In the genomic region with DNA sequence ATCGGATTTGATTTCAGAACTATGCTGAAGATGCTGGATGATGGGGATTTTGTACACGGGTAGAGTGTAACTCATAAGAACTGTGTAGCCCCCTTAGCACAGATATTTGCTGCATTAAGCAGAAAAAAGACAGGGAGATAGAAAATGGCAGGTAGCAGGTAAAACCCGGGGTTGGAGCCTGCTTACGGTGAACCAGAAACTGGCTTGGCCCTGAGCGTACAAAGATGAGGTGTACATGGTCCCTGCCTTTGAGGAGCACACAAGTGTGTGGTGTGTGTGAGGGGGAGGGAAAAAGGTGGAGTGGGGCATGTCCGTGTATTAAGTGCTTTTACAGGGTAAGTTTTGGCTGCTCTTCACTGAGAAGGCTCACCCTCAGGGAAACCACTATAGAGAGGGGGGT, we compare ENCODE assay signal across 15 cellular contexts. TPM values are rescaled to one million over a fixed set of nuclear protein-coding genes. Genes with fewer than 3 reads are reported as not detected.
A peak's percentile ranks its signal among the peaks of the same experiment; 100 is the strongest.
DNase-seq lines count a peak whose midpoint lies in the region; ATAC-seq and TF ChIP-seq lines count a peak whose summit lies in the region.
"Had no signal": no experiment of that assay in that cellular context is flagged by ENCODE, and none has a peak within 500 bp of the region (broad histone marks: within the 10 kb centered on the region; RNA-seq: fewer than 3 reads in every experiment).

No MANE protein-coding gene starts in this region.

- peaks cover 59% of the 10 kb centered on the region for H3K4me1 Mint-ChIP-seq in activated naive CD8-positive, alpha-beta T cell treated with anti-CD3 and anti-CD28 coated beads, Interleukin-2, amount 10 ng/mL, durations not matched to agents 7 days and 5 days

- intact Hi-C loops in heart right ventricle (cut with DNase I): loop anchor here in 9 of 10 donors (5.0 to 10.0 kb wide), 11 partner anchors 103 to 990 kb away; a partner anchor contains a TSS
- intact Hi-C loops in left ventricle myocardium superior (cut with micrococcal nuclease): no loop called here
- intact Hi-C loops in transverse colon (cut with DNase I; ENCODE audit: low total_unique reads): loop anchor here (5.0 to 10.0 kb wide), 3 partner anchors 65 to 797 kb away; no protein-coding TSS in a partner anchor

- no peak overlapping the region for H3K23ac ChIP-seq in mesenchymal stem cell (ENCODE audit: low read length in 2 of 2)

- H3K4me2 ChIP-seq in mesenchymal stem cell (ENCODE audit: low read length, poor library complexity, severe bottlenecking): no peak overlapping the region

- in situ Hi-C loops in transverse colon (cut with MboI; ENCODE audit: low pct_ligation_motif_present in 1 of 4, low pct_unique_long_range_greater_than_20kb in 1 of 4, low sequenced_read_pairs in 3 of 4): loop anchor here in 2 of 4 donors (10.0 to 25.0 kb wide), 2 partner anchors 413 to 420 kb away; a partner anchor contains a TSS

- no peak overlapping the region for H2AK5ac ChIP-seq in mesenchymal stem cell (ENCODE audit: low read length, severe bottlenecking)

- H3K27ac Mint-ChIP-seq in activated naive CD8-positive, alpha-beta T cell treated with anti-CD3 and anti-CD28 coated beads, Interleukin-2, amount 10 ng/mL, durations not matched to agents 7 days and 5 days: peak overlapping the region; percentile 34

- no peak overlapping the region for H3K9ac ChIP-seq in mesenchymal stem cell (ENCODE audit: low read length)

- TF ChIP-seq POLR2A in transverse colon (IDR thresholded peaks at IDR 0.05): no peak

- no peak overlapping the region for H2BK12ac ChIP-seq in mesenchymal stem cell (ENCODE audit: low read length in 2 of 2)

- peak overlapping the region in 1 of 2 experiments; percentile 93 for H3K14ac ChIP-seq in mesenchymal stem cell (ENCODE audit: low read length in 2 of 2)

- H2BK5ac ChIP-seq in mesenchymal stem cell (ENCODE audit: low read depth, low read length, poor library complexity, severe bottlenecking): no peak overlapping the region

- ATAC-seq in heart right ventricle (no peak), left ventricle myocardium superior (no peak), GM21717 (IDR thresholded peaks at IDR 0.05; ENCODE audit: unreplicated experiment) (no peak), esophagus mucosa (no peak)
- ATAC-seq in activated naive CD8-positive, alpha-beta T cell treated with anti-CD3 and anti-CD28 coated beads, Interleukin-2, amount 10 ng/mL, durations not matched to agents 7 days and 5 days (ENCODE audit: low read depth): no peak

- H4K8ac ChIP-seq in mesenchymal stem cell (ENCODE audit: low read length): peak overlapping the region; percentile 14

- H2AFZ ChIP-seq in mesenchymal stem cell (ENCODE audit: low read depth, low read length): no peak overlapping the region

- H3K9me3 Mint-ChIP-seq in activated naive CD8-positive, alpha-beta T cell treated with anti-CD3 and anti-CD28 coated beads, Interleukin-2, amount 10 ng/mL, durations not matched to agents 7 days and 5 days: no peaks in the 10 kb centered on the region

- POLR2A ChIA-PET in activated naive CD8-positive, alpha-beta T cell treated with anti-CD3 and anti-CD28 coated beads, Interleukin-2, amount 10 ng/mL, durations not matched to agents 7 days and 5 days (lab: Charles Lee): interaction anchor here (0.8 to 1.6 kb wide), 2 partner anchors 283 to 415 kb away, joined by 3 to 5 read pairs; no protein-coding TSS in a partner anchor

- peaks cover 42% of the 10 kb centered on the region for H3K36me3 Mint-ChIP-seq in activated naive CD8-positive, alpha-beta T cell treated with anti-CD3 and anti-CD28 coated beads, Interleukin-2, amount 10 ng/mL, durations not matched to agents 7 days and 5 days

- peak overlapping the region; percentile 25 for H4K91ac ChIP-seq in mesenchymal stem cell (ENCODE audit: low read length)

- no peaks in the 10 kb centered on the region for H3K27me3 Mint-ChIP-seq in activated naive CD8-positive, alpha-beta T cell treated with anti-CD3 and anti-CD28 coated beads, Interleukin-2, amount 10 ng/mL, durations not matched to agents 7 days and 5 days

- H3K27ac ChIP-seq in heart right ventricle (peak overlapping the region in 9 of 10 donors; percentile 22 to 99 (median 92)), mesenchymal stem cell (ENCODE audit: low read length, poor library complexity, severe bottlenecking) (no peak overlapping the region), transverse colon (peak overlapping the region; percentile 96 to 98 (median 97))
- H3K27ac ChIP-seq: epithelial cell of prostate had no signal

- H3K36me3 ChIP-seq in heart right ventricle (peaks cover 0 to under 1% (median 0%) of the 10 kb centered on the region in 9 donors), mesenchymal stem cell (ENCODE audit: control insufficient read depth in 1 of 2, insufficient read depth in 2 of 2, low read depth in 1 of 2, low read length in 2 of 2) (peaks cover 2 to 9% of the 10 kb centered on the region in 2 experiments), transverse colon (no peaks in the 10 kb centered on the region)

- H3K4me3 ChIP-seq in heart right ventricle (no peak overlapping the region), mesenchymal stem cell (ENCODE audit: insufficient read depth in 1 of 2, low read depth in 1 of 2, low read length in 2 of 2) (no peak overlapping the region), transverse colon (no peak overlapping the region)
- H3K4me3 ChIP-seq: lung had no signal

- peaks cover 5% of the 10 kb centered on the region for H3K79me1 ChIP-seq in mesenchymal stem cell (replicated peaks; ENCODE audit: low read length, poor library complexity, severe bottlenecking)

- no peak for DNase-seq in heart right ventricle
- no peak for DNase-seq in left ventricle myocardium superior
- DNase-seq in activated naive CD8-positive, alpha-beta T cell treated with anti-CD3 and anti-CD28 coated beads, Interleukin-2, amount 10 ng/mL, durations not matched to agents 7 days and 5 days: no peak
- DNase-seq in mesenchymal stem cell: no peak
- no peak for DNase-seq in transverse colon
- no peak for DNase-seq in occipital lobe (lab: John Stamatoyannopoulos, UW)
- DNase-seq: activated CD4-positive, CD25-positive, alpha-beta regulatory T cell; activated effector memory CD4-positive, alpha-beta T cell treated with anti-CD3 and anti-CD28 coated beads, Interleukin-2, amount 50 U/mL, for 16 hours; caudate nucleus; hypothalamus; NCI-H1092 had no signal

- H3K27me3 ChIP-seq in heart right ventricle (no peaks in the 10 kb centered on the region), mesenchymal stem cell (ENCODE audit: control insufficient read depth in 1 of 2, insufficient read depth in 1 of 2, low read length in 2 of 2) (no peaks in the 10 kb centered on the region), transverse colon (no peaks in the 10 kb centered on the region)

- no peak overlapping the region for H3K18ac ChIP-seq in mesenchymal stem cell (ENCODE audit: low read depth in 1 of 2, low read length in 2 of 2)

- no peak for TF ChIP-seq EP300 in transverse colon (IDR thresholded peaks at IDR 0.05; ENCODE audit: low read depth)

- 80 to 81% methylated on average over 6 of the region's 6 CpGs for WGBS in heart right ventricle, 2 donors
- 95% methylated on average over 6 of the region's 6 CpGs for WGBS in mesenchymal stem cell
- WGBS in transverse colon (ENCODE audit: low coverage in 1 of 2), 2 donors: 75 to 79% methylated on average over 6 of the region's 6 CpGs

- H3K4me1 ChIP-seq in heart right ventricle (peaks cover 0 to 85% (median 73%) of the 10 kb centered on the region in 9 donors), mesenchymal stem cell (ENCODE audit: control insufficient read depth, insufficient read depth, low read depth, low read length) (peaks cover 6% of the 10 kb centered on the region), transverse colon (peaks cover 55 to 85% (median 81%) of the 10 kb centered on the region in 4 donors)

- peak overlapping the region; percentile 2 for H3K4me3 Mint-ChIP-seq in activated naive CD8-positive, alpha-beta T cell treated with anti-CD3 and anti-CD28 coated beads, Interleukin-2, amount 10 ng/mL, durations not matched to agents 7 days and 5 days

- no peak overlapping the region for H3K4ac ChIP-seq in mesenchymal stem cell (ENCODE audit: low read depth in 1 of 2, low read length in 2 of 2)

- TF ChIP-seq CTCF in heart right ventricle (IDR thresholded peaks at IDR 0.05) (no peak), transverse colon (IDR thresholded peaks at IDR 0.05) (no peak)

- no peaks in the 10 kb centered on the region for H3K9me3 ChIP-seq in heart right ventricle
- H3K9me3 ChIP-seq in mesenchymal stem cell (ENCODE audit: control insufficient read depth, low read length): no peaks in the 10 kb centered on the region
- no peaks in the 10 kb centered on the region for H3K9me3 ChIP-seq in transverse colon

- H2BK15ac ChIP-seq in mesenchymal stem cell (ENCODE audit: low read depth, poor library complexity, severe bottlenecking): no peak overlapping the region

- H2BK120ac ChIP-seq in mesenchymal stem cell (ENCODE audit: low read depth, low read length): no peak overlapping the region

RNA-seq across cellular contexts. Expression of a gene that starts 3.5 kb away (rescaled TPM):
- total RNA-seq in heart right ventricle (100 to 1,000 TPM; 116 to 188 (median 148) TPM), left ventricle myocardium superior (109 TPM), transverse colon (100 to 1,000 TPM; 207 to 592 (median 406) TPM), esophagus mucosa (89.0 TPM), occipital lobe (11.7 TPM)
- polyA plus RNA-seq in heart right ventricle: 10 to 100 TPM in 1 of 2 donors, 1 to 10 TPM in 1; 8.5 to 12.9 TPM
- total RNA-seq in activated naive CD8-positive, alpha-beta T cell treated with anti-CD3 and anti-CD28 coated beads, Interleukin-2, amount 10 ng/mL, durations not matched to agents 7 days and 5 days: 10 to 100 TPM; 49.6 to 54.3 TPM
- 37.8 TPM for polyA plus RNA-seq in mesenchymal stem cell (2013, experiment 1 of 2)
- polyA plus RNA-seq in mesenchymal stem cell (2013, experiment 2 of 2): 34.1 TPM
